Comparison of ENCODE assay signal across 1 cellular context in the genomic region with DNA sequence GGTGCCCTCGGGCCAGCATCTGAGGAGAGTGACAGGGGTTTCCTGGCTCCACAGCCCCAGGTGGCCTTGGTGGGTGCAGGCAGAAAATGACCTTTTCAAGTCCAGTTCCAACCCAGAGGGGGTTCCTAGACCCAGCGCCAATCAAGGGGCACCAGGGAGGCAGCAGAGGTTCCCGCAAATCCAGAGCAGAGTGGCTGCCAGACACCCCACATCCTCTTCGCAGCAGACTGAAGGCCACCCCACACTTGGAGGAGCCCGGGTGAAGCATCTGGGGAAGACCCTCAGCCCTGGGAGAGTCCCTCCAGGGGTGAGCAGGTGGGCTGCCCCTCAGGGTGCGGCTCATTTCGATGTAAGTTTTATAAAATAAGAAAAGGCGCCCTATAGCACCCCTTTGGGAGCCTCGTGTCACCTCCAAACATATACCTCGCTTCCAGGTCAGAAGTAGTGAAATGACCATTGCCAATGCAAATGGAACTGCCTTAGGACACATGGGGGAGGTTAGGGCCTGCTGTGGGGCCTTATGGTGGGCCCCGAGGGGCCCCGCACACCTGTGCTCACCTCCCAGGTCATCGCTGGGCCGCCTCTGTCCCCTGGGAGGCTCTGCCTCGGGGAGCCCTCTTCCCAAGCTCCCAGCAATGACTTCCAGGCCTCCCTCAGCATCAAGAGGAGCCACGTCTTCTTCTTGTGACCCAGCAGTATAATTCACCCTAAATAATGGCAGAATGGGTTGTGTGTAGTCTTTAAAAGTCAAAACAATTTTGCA.
TF ChIP-seq lines count a peak whose summit lies in the region.

No MANE protein-coding gene starts in this region.

TF ChIP-seq in K562, 482 proteins besides CTCF, POLR2A, EP300 and RAD21:
- TF ChIP-seq ZC3H11A (IDR thresholded peaks at IDR 0.05; ENCODE audit: low read depth, low read length) (no peak), JUNB (CRISPR knock-in tag; conservative IDR thresholded peaks at IDR 0.05) (no peak), TEAD2 (tag; IDR thresholded peaks at IDR 0.05) (no peak), ZNF24 (IDR thresholded peaks at IDR 0.05) (no peak), RFX1 (IDR thresholded peaks at IDR 0.05) (no peak), ZNF551 (CRISPR knock-in tag; IDR thresholded peaks at IDR 0.05) (no peak)
- TF ChIP-seq, protein P1, sequence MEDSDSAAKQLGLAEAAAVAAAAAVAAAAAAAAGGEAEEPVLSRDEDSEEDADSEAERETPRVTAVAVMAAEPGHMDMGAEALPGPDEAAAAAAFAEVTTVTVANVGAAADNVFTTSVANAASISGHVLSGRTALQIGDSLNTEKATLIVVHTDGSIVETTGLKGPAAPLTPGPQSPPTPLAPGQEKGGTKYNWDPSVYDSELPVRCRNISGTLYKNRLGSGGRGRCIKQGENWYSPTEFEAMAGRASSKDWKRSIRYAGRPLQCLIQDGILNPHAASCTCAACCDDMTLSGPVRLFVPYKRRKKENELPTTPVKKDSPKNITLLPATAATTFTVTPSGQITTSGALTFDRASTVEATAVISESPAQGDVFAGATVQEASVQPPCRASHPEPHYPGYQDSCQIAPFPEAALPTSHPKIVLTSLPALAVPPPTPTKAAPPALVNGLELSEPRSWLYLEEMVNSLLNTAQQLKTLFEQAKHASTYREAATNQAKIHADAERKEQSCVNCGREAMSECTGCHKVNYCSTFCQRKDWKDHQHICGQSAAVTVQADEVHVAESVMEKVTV (CRISPR knock-in tag; IDR thresholded peaks at IDR 0.05): no peak
- TF ChIP-seq, protein P2, sequence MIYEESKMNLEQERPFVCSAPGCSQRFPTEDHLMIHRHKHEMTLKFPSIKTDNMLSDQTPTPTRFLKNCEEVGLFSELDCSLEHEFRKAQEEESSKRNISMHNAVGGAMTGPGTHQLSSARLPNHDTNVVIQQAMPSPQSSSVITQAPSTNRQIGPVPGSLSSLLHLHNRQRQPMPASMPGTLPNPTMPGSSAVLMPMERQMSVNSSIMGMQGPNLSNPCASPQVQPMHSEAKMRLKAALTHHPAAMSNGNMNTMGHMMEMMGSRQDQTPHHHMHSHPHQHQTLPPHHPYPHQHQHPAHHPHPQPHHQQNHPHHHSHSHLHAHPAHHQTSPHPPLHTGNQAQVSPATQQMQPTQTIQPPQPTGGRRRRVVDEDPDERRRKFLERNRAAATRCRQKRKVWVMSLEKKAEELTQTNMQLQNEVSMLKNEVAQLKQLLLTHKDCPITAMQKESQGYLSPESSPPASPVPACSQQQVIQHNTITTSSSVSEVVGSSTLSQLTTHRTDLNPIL (CRISPR knock-in tag; IDR thresholded peaks at IDR 0.05): no peak
- TF ChIP-seq, protein P3, sequence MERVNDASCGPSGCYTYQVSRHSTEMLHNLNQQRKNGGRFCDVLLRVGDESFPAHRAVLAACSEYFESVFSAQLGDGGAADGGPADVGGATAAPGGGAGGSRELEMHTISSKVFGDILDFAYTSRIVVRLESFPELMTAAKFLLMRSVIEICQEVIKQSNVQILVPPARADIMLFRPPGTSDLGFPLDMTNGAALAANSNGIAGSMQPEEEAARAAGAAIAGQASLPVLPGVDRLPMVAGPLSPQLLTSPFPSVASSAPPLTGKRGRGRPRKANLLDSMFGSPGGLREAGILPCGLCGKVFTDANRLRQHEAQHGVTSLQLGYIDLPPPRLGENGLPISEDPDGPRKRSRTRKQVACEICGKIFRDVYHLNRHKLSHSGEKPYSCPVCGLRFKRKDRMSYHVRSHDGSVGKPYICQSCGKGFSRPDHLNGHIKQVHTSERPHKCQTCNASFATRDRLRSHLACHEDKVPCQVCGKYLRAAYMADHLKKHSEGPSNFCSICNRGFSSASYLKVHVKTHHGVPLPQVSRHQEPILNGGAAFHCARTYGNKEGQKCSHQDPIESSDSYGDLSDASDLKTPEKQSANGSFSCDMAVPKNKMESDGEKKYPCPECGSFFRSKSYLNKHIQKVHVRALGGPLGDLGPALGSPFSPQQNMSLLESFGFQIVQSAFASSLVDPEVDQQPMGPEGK (CRISPR knock-in tag; IDR thresholded peaks at IDR 0.05; ENCODE audit: borderline replicate concordance): no peak
- TF ChIP-seq, protein P4, sequence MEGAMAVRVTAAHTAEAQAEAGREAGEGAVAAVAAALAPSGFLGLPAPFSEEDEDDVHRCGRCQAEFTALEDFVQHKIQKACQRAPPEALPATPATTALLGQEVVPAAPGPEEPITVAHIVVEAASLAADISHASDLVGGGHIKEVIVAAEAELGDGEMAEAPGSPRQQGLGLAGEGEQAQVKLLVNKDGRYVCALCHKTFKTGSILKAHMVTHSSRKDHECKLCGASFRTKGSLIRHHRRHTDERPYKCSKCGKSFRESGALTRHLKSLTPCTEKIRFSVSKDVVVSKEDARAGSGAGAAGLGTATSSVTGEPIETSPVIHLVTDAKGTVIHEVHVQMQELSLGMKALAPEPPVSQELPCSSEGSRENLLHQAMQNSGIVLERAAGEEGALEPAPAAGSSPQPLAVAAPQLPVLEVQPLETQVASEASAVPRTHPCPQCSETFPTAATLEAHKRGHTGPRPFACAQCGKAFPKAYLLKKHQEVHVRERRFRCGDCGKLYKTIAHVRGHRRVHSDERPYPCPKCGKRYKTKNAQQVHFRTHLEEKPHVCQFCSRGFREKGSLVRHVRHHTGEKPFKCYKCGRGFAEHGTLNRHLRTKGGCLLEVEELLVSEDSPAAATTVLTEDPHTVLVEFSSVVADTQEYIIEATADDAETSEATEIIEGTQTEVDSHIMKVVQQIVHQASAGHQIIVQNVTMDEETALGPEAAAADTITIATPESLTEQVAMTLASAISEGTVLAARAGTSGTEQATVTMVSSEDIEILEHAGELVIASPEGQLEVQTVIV (CRISPR knock-in tag; IDR thresholded peaks at IDR 0.05; ENCODE audit: borderline replicate concordance): no peak
